Comparison of ENCODE assay signal across 22 cellular contexts in genomic region chr17:32586666-32587065, GRCh38.
A peak's percentile ranks its signal among the peaks of the same experiment; 100 is the strongest.
DNase-seq lines count a peak whose midpoint lies in the region; FAIRE-seq and TF ChIP-seq lines count a peak whose summit lies in the region.
"Had no signal": no experiment of that assay in that cellular context is flagged by ENCODE, and none has a peak within 500 bp of the region (broad histone marks: within the 10 kb centered on the region; RNA-seq: fewer than 3 reads in every experiment).

No MANE protein-coding gene starts in this region.

- TF ChIP-seq CTCF in bronchial epithelial cell (IDR thresholded peaks at IDR 0.05; ENCODE audit: insufficient read depth, low read length, severe bottlenecking): no peak

- no peak for TF ChIP-seq POLR2A in GM12892 (IDR thresholded peaks at IDR 0.05; ENCODE audit: low read depth, low read length)

- H3K4me3 ChIP-seq in bronchial epithelial cell (ENCODE audit: low read depth, low read length): no peak overlapping the region
- H3K4me3 ChIP-seq: gastrocnemius medialis, neural progenitor cell, psoas muscle, skin epidermis, tibial artery had no signal

- no peaks in the 10 kb centered on the region for H3K27me3 ChIP-seq in bronchial epithelial cell (ENCODE audit: control insufficient read depth, insufficient read depth, low read length)
- H3K27me3 ChIP-seq: gastrocnemius medialis, neural progenitor cell, tibial artery had no signal

- DNase-seq in COLO829 (ENCODE audit: low spot score): peak; percentile 63
- DNase-seq in HTR-8/SVneo (ENCODE audit: insufficient read length, low spot score): peak; percentile 28
- DNase-seq in bronchial epithelial cell (ENCODE audit: low read depth): peak; percentile 28
- DNase-seq in mesenteric fat pad (ENCODE audit: low spot score): no peak
- DNase-seq in RCC 7860 (ENCODE audit: low spot score): no peak
- no peak for DNase-seq in GM12892 (ENCODE audit: insufficient read length)
- no peak for DNase-seq in head of caudate nucleus
- DNase-seq: activated CD4-positive, alpha-beta T cell treated with anti-CD3 and anti-CD28 coated beads for 4 hours; activated naive CD8-positive, alpha-beta T cell treated with anti-CD3 and anti-CD28 coated beads, Interleukin-2, amount 50 U/mL, for 24 hours; CD4-positive, alpha-beta memory T cell; DMS53; gastrocnemius medialis; NCI-H146; NCI-H2171; NCI-H526; psoas muscle; stimulated activated CD4-positive, alpha-beta T cell treated with anti-CD3 and anti-CD28 coated beads, Interleukin-2, amount 100 ng/mL, for 48 hours; stimulated activated naive CD4-positive, alpha-beta T cell treated with Interleukin-2 at 50 U/mL for 16 hours; tibial artery had no signal

- intact Hi-C loops in head of caudate nucleus (cut with DNase I): no loop called here

- H3K36me3 ChIP-seq in bronchial epithelial cell (ENCODE audit: control insufficient read depth, insufficient read depth, low read length): no peaks in the 10 kb centered on the region
- H3K36me3 ChIP-seq: gastrocnemius medialis, neural progenitor cell had no signal

- FAIRE-seq in HTR-8/SVneo (lab: Jason Lieb, UNC): no peak
- no peak for FAIRE-seq in bronchial epithelial cell (lab: Jason Lieb, UNC)
- FAIRE-seq in islet of Langerhans (lab: Jason Lieb, UNC): peak; percentile 13
- no peak for FAIRE-seq in RCC 7860 (lab: Jason Lieb, UNC)
- FAIRE-seq in GM12892 (lab: Jason Lieb, UNC): no peak

Comparison
In these comparisons a context has a peak if more than half of its experiments do, and no peak if none do; other contexts are left out.
1. DNase-seq: peak in COLO829 (single experiment), HTR-8/SVneo (single experiment) and bronchial epithelial cell (single experiment); none in mesenteric fat pad (single experiment), RCC 7860 (single experiment), GM12892 (single experiment) and head of caudate nucleus (0 of 42).